ENCODE assay signal across 19 cellular contexts in the genomic region with DNA sequence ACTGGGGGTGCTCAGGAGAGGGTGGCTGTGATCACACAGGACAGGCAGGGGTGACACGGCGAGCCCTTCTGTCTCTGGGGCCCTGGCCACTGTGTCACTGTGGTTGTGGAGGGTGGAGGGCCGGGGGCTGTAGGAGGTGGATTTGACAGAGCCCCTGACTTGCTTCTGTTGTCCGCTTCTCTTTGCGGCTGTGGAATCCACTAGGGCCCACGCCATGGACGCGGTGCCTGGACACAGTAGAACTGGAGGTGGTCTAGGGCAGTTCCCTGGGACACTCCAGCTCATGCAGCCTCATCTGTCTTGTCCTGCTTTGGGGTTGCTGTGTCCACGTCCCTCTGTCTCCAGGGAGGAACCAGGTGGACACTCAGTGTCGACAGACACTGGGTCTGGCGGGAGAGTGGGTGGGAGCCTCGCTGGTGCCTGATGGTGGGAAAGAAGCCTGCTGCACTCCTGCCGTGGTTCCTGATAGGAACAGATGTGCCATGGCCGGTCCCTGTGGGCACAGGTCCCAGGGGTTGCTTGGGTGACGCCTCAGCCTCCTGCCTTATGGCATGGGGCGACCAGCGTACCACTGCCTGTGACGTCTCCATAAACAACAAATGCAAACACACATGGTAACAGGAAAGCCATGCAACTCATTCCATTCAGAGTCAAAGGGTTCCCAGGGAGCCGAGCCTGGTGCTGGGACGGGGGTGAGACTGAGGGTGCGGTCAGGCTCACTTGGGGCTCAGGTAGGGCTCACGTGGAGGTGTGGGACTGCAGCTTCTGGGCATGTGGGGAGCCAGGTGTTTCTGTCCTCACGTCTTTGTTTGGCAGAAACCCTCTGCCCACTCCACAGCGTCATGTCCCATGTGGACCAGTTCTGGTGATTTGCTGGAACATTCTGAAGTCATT. TPM values are rescaled to one million over a fixed set of nuclear protein-coding genes. Genes with fewer than 3 reads are reported as not detected.
A peak's percentile ranks its signal among the peaks of the same experiment; 100 is the strongest.
DNase-seq lines count a peak whose midpoint lies in the region; ATAC-seq and TF ChIP-seq lines count a peak whose summit lies in the region.
"Had no signal": no experiment of that assay in that cellular context is flagged by ENCODE, and none has a peak within 500 bp of the region (broad histone marks: within the 10 kb centered on the region; RNA-seq: fewer than 3 reads in every experiment).

No MANE protein-coding gene starts in this region.

- no peak for ATAC-seq in GM21717 (IDR thresholded peaks at IDR 0.05; ENCODE audit: unreplicated experiment)
- ATAC-seq: HCT116 had no signal

- H3K27me3 ChIP-seq in osteoblast (ENCODE audit: insufficient read depth, low read length) (no peaks in the 10 kb centered on the region), dorsolateral prefrontal cortex (no peaks in the 10 kb centered on the region)
- H3K27me3 ChIP-seq: BLaER1 had no signal

- H3K36me3 Mint-ChIP-seq in glutamatergic neuron (ENCODE audit: unreplicated experiment), result peaks cover 8% of the 10 kb centered on the region

- H3K27me3 Mint-ChIP-seq in glutamatergic neuron (ENCODE audit: unreplicated experiment), result peaks cover 12% of the 10 kb centered on the region
- H3K27me3 Mint-ChIP-seq: CD4-positive, alpha-beta memory T cell had no signal

- TF ChIP-seq CTCF in glutamatergic neuron (IDR thresholded peaks at IDR 0.05; ENCODE audit: partially characterized antibody, unreplicated experiment), result no peak
- no peak for TF ChIP-seq CTCF in osteoblast (IDR thresholded peaks at IDR 0.05; ENCODE audit: extremely low read depth, low read depth, low read length)
- no peak for TF ChIP-seq CTCF in dorsolateral prefrontal cortex (IDR thresholded peaks at IDR 0.05 in 54 of 56, conservative IDR thresholded peaks at IDR 0.05 in 2 of 56; ENCODE audit: low read depth in 1 of 56, partially characterized antibody in 56 of 56)

- no peaks in the 10 kb centered on the region for H3K4me1 ChIP-seq in osteoblast (ENCODE audit: insufficient read depth, low read length)

- H3K4me1 Mint-ChIP-seq in glutamatergic neuron (ENCODE audit: low read depth, unreplicated experiment), result peaks cover 22% of the 10 kb centered on the region

- no peaks in the 10 kb centered on the region for H3K9me3 ChIP-seq in osteoblast (ENCODE audit: low read depth, low read length)
- H3K9me3 ChIP-seq: BLaER1 had no signal

- H3K4me3 Mint-ChIP-seq in glutamatergic neuron (ENCODE audit: unreplicated experiment), result no peak overlapping the region
- H3K4me3 Mint-ChIP-seq: CD14-positive monocyte; CD4-positive, alpha-beta memory T cell; HFFc6 had no signal

- H4K20me1 ChIP-seq in osteoblast (ENCODE audit: insufficient read depth, low read length), result peaks cover 25% of the 10 kb centered on the region

- H3K9me3 Mint-ChIP-seq in glutamatergic neuron (ENCODE audit: unreplicated experiment), result peaks cover 11% of the 10 kb centered on the region
- H3K9me3 Mint-ChIP-seq: CD14-positive monocyte; CD4-positive, alpha-beta memory T cell; HFFc6 had no signal

- H3K27ac ChIP-seq in osteoblast (ENCODE audit: low read depth, low read length) (no peak overlapping the region), dorsolateral prefrontal cortex (no peak overlapping the region)
- H3K27ac ChIP-seq: BLaER1, GM23248, HL-60 had no signal

- peaks cover 28% of the 10 kb centered on the region for H3K36me3 ChIP-seq in osteoblast (ENCODE audit: insufficient read depth, low read length)

- H3K4me2 ChIP-seq in osteoblast (ENCODE audit: insufficient read depth, low read length), result no peak overlapping the region
- H3K4me2 ChIP-seq: BLaER1 had no signal

- H3K79me2 ChIP-seq in osteoblast (ENCODE audit: insufficient read depth, low read length), result peaks cover 2% of the 10 kb centered on the region

- intact Hi-C loops in dorsolateral prefrontal cortex (cut with DNase I), result no loop called here

- no peak overlapping the region for H2AFZ ChIP-seq in osteoblast (ENCODE audit: low read length)
- H2AFZ ChIP-seq: GM23248 had no signal

- DNase-seq in NCI-H2171 treated with DMSO at 0.1 percent for 48 hours (lab: John Stamatoyannopoulos, UW), result peak; percentile 32
- no peak for DNase-seq in NCI-H2171 (lab: John Stamatoyannopoulos, UW)
- no peak for DNase-seq in glutamatergic neuron
- peak; percentile 53 for DNase-seq in osteoblast (ENCODE audit: insufficient read length, low spot score, missing footprints)
- DNase-seq in NCI-H526 (lab: John Stamatoyannopoulos, UW), result no peak
- DNase-seq in dorsolateral prefrontal cortex, result no peak
- DNase-seq: 8988T; CD4-positive, alpha-beta memory T cell; DMS53; DND-41; GM23248; HFFc6 had no signal

- H3K27ac Mint-ChIP-seq in glutamatergic neuron (ENCODE audit: unreplicated experiment), result peak overlapping the region; percentile 33
- H3K27ac Mint-ChIP-seq: CD14-positive monocyte, HFFc6 had no signal

- no peak overlapping the region for H3K4me3 ChIP-seq in osteoblast (ENCODE audit: insufficient read depth, low read length)
- no peak overlapping the region for H3K4me3 ChIP-seq in dorsolateral prefrontal cortex
- H3K4me3 ChIP-seq: BLaER1, GM23248 had no signal

RNA-seq across cellular contexts. Expression of gene SNAP47, which starts 34.6 kb away (rescaled TPM):
- total RNA-seq in glutamatergic neuron (ENCODE audit: unreplicated experiment), result 34.0 TPM
- 47.7 and 51.4 TPM in 2 replicates for total RNA-seq in osteoblast
- 100 to 1,000 TPM in 2 of 120 experiments, 10 to 100 TPM in 118; 39.7 to 102 (median 75.0) TPM for total RNA-seq in dorsolateral prefrontal cortex

RNA-seq across cellular contexts. Expression of gene JMJD4, which starts 34.7 kb away (rescaled TPM):
- total RNA-seq in glutamatergic neuron (ENCODE audit: unreplicated experiment), result 26.6 TPM
- total RNA-seq in osteoblast, result 27.5 and 30.4 TPM in 2 replicates
- 10 to 100 TPM in 115 of 120 experiments, 1 to 10 TPM in 5; 7.0 to 20.5 (median 13.3) TPM for total RNA-seq in dorsolateral prefrontal cortex

RNA-seq across cellular contexts. Expression of gene PRSS38, which starts 45.6 kb away (rescaled TPM):
- total RNA-seq in glutamatergic neuron (ENCODE audit: unreplicated experiment) (not detected), osteoblast (not detected in 2 replicates), dorsolateral prefrontal cortex (under 1 TPM in 2 of 120 experiments, not detected in 118; 0.47 to 0.69 TPM)
- total RNA-seq: A673; CD4-positive, alpha-beta memory T cell; GM23248; HFFc6; HT1080 had no signal

Comparison
In these comparisons a context has a peak if more than half of its experiments do, and no peak if none do; other contexts are left out.
1. DNase-seq: peak in NCI-H2171 treated with DMSO at 0.1 percent for 48 hours (single experiment) and osteoblast (single experiment); none in NCI-H2171 (single experiment), glutamatergic neuron (single experiment), NCI-H526 (0 of 2) and dorsolateral prefrontal cortex (0 of 10).